8 cellular contexts compared by ENCODE assay signal in genomic region chr2:231199219-231199618, GRCh38. TPM values are rescaled to one million over a fixed set of nuclear protein-coding genes. Genes with fewer than 3 reads are reported as not detected.
DNase-seq lines count a peak whose midpoint lies in the region; ATAC-seq, FAIRE-seq and TF ChIP-seq lines count a peak whose summit lies in the region.

No MANE protein-coding gene starts in this region.

- H3K27me3 ChIP-seq in DND-41 (ENCODE audit: insufficient read depth, low read length, poor library complexity) (no peaks in the 10 kb centered on the region), OCI-LY3 (ENCODE audit: low read depth, low read length) (no peaks in the 10 kb centered on the region; the same call in 1 of the 2 replicates), endothelial cell of umbilical vein (ENCODE audit: control insufficient read depth in 2 of 2, insufficient read depth in 2 of 2, low read length in 2 of 2) (no peaks in the 10 kb centered on the region), osteoblast (ENCODE audit: insufficient read depth, low read length) (no peaks in the 10 kb centered on the region)

- DNase-seq in DND-41: no peak
- DNase-seq in endothelial cell of umbilical vein (ENCODE audit: low read depth, low spot score): no peak
- peak; percentile 90 for DNase-seq in osteoblast (ENCODE audit: insufficient read length, low spot score, missing footprints)
- no peak for DNase-seq in islet precursor cell
- DNase-seq in KBM-7: no peak

- FAIRE-seq in endothelial cell of umbilical vein (lab: Jason Lieb, UNC): no peak

- TF ChIP-seq CTCF in DND-41 (IDR thresholded peaks at IDR 0.05; ENCODE audit: borderline replicate concordance, extremely low read depth, low read length, poor library complexity, severe bottlenecking): no peak
- TF ChIP-seq CTCF in OCI-LY3 (IDR thresholded peaks at IDR 0.05; ENCODE audit: low read depth, low read length): no peak
- no peak for TF ChIP-seq CTCF in endothelial cell of umbilical vein (IDR thresholded peaks at IDR 0.05; ENCODE audit: extremely low read depth in 1 of 2, insufficient read depth in 1 of 2, low read depth in 1 of 2, low read length in 2 of 2)
- no peak for TF ChIP-seq CTCF in osteoblast (IDR thresholded peaks at IDR 0.05; ENCODE audit: extremely low read depth, low read depth, low read length)

- peak overlapping the region; percentile 100 for H2AFZ ChIP-seq in DND-41 (ENCODE audit: low read depth, low read length)
- 0 out of 2 replicates have a peak overlapping the region, but pooled peaks have one; percentile 62 for H2AFZ ChIP-seq in OCI-LY3 (ENCODE audit: low read depth, low read length)
- peak overlapping the region; percentile 92 for H2AFZ ChIP-seq in endothelial cell of umbilical vein (ENCODE audit: low read depth, low read length)
- peak overlapping the region; percentile 96 for H2AFZ ChIP-seq in osteoblast (ENCODE audit: low read length)

- no peaks in the 10 kb centered on the region for H3K9me1 ChIP-seq in endothelial cell of umbilical vein (replicated peaks; ENCODE audit: control insufficient read depth, extremely low read depth, insufficient read depth, low read length)

- BruUV-seq in endothelial cell of umbilical vein (replicated peaks; lab: Mats Ljungman, UMichigan): no TSS peak

- H3K4me3 ChIP-seq in DND-41 (ENCODE audit: low read depth in 1 of 2, low read length in 2 of 2) (peak overlapping the region; percentile 66 to 97; a peak in 3 of 4 replicates), OCI-LY3 (ENCODE audit: low read length) (peak overlapping the region; percentile 98), endothelial cell of umbilical vein (replicated peaks in 1 of 3; ENCODE audit: insufficient read depth in 1 of 3, low read depth in 1 of 3, low read length in 3 of 3) (peak overlapping the region; percentile 60 to 91 (median 81)), osteoblast (ENCODE audit: insufficient read depth, low read length) (peak overlapping the region; percentile 82)

- in situ Hi-C loops in KBM-7 (cut with MboI; ENCODE audit: low pct_unique_long_range_greater_than_20kb, low sequenced_read_pairs): no loop called here

- H4K20me1 ChIP-seq in DND-41 (ENCODE audit: insufficient read depth, low read length): no peaks in the 10 kb centered on the region
- no peaks in the 10 kb centered on the region for H4K20me1 ChIP-seq in OCI-LY3 (ENCODE audit: insufficient read depth, low read length)
- no peaks in the 10 kb centered on the region for H4K20me1 ChIP-seq in endothelial cell of umbilical vein (replicated peaks; ENCODE audit: control insufficient read depth, extremely low read depth, insufficient read depth, low read length)
- peaks cover 11% of the 10 kb centered on the region for H4K20me1 ChIP-seq in osteoblast (ENCODE audit: insufficient read depth, low read length)

- CTCF ChIA-PET in endothelial cell of umbilical vein (lab: Charles Lee): interaction anchor here (3.9 to 11.0 kb wide), 2 partner anchors 88 to 95 kb away, joined by 28 to 226 read pairs; no protein-coding TSS in a partner anchor

- H3K9me3 ChIP-seq in DND-41 (ENCODE audit: insufficient read depth, low read length, severe bottlenecking) (no peaks in the 10 kb centered on the region), OCI-LY3 (ENCODE audit: insufficient read depth, low read length) (no peaks in the 10 kb centered on the region), endothelial cell of umbilical vein (replicated peaks; ENCODE audit: control insufficient read depth, insufficient read depth, low read length) (no peaks in the 10 kb centered on the region), osteoblast (ENCODE audit: low read depth, low read length) (no peaks in the 10 kb centered on the region)

- dilution Hi-C loops in endothelial cell of umbilical vein (cut with MboI; ENCODE audit: extremely low pct_ligation_motif_present, low sequenced_read_pairs): no loop called here

- TF ChIP-seq POLR2A in endothelial cell of umbilical vein (IDR thresholded peaks at IDR 0.05; ENCODE audit: low read depth, low read length): no peak

- POLR2A ChIA-PET in endothelial cell of umbilical vein (lab: Charles Lee): interaction anchor here (0.7 kb wide), 1 partner anchor 25 kb away, joined by 3 read pairs; no protein-coding TSS in a partner anchor

- H3K27ac ChIP-seq in DND-41 (ENCODE audit: low read length): no peak overlapping the region; the same call in 1 of the 2 replicates
- H3K27ac ChIP-seq in OCI-LY3 (ENCODE audit: low read length): no peak overlapping the region
- H3K27ac ChIP-seq in endothelial cell of umbilical vein (ENCODE audit: insufficient read depth, low read depth, low read length): no peak overlapping the region
- H3K27ac ChIP-seq in osteoblast (ENCODE audit: low read depth, low read length): peak overlapping the region; percentile 66

- no peaks in the 10 kb centered on the region; the same call in 1 of the 2 replicates for H3K36me3 ChIP-seq in DND-41 (ENCODE audit: insufficient read depth, low read length)
- H3K36me3 ChIP-seq in OCI-LY3 (replicated peaks; ENCODE audit: low read depth, low read length): no peaks in the 10 kb centered on the region
- no peaks in the 10 kb centered on the region for H3K36me3 ChIP-seq in endothelial cell of umbilical vein (ENCODE audit: control insufficient read depth in 2 of 2, extremely low read depth in 1 of 2, insufficient read depth in 2 of 2, low read length in 2 of 2)
- H3K36me3 ChIP-seq in osteoblast (ENCODE audit: insufficient read depth, low read length): peaks cover 4% of the 10 kb centered on the region

- H3K4me1 ChIP-seq in DND-41 (ENCODE audit: insufficient read depth, low read length) (peaks cover 23% of the 10 kb centered on the region), OCI-LY3 (ENCODE audit: low read length) (peaks cover 7% of the 10 kb centered on the region), endothelial cell of umbilical vein (ENCODE audit: control insufficient read depth, extremely low read depth, insufficient read depth, low read length) (peaks cover 13% of the 10 kb centered on the region), osteoblast (ENCODE audit: insufficient read depth, low read length) (peaks cover 26% of the 10 kb centered on the region)

- intact Hi-C loops in endothelial cell of umbilical vein (cut with micrococcal nuclease): no loop called here

- H3K79me2 ChIP-seq in DND-41 (ENCODE audit: insufficient read depth, low read length): no peaks in the 10 kb centered on the region
- no peaks in the 10 kb centered on the region for H3K79me2 ChIP-seq in OCI-LY3 (ENCODE audit: low read length)
- H3K79me2 ChIP-seq in endothelial cell of umbilical vein (ENCODE audit: control insufficient read depth, insufficient read depth, low read length): no peaks in the 10 kb centered on the region
- H3K79me2 ChIP-seq in osteoblast (ENCODE audit: insufficient read depth, low read length): peaks cover 50% of the 10 kb centered on the region

- ATAC-seq in DND-41 (ENCODE audit: insufficient read depth, low read depth) (no peak), GM18909 (IDR thresholded peaks at IDR 0.05; ENCODE audit: poor library complexity, unreplicated experiment) (no peak), HG02840 (IDR thresholded peaks at IDR 0.05; ENCODE audit: low FRiP score, unreplicated experiment) (no peak)

- H3K4me2 ChIP-seq in DND-41 (ENCODE audit: insufficient read depth, low read length): peak overlapping the region; percentile 93
- H3K4me2 ChIP-seq in OCI-LY3 (ENCODE audit: low read length): peak overlapping the region; percentile 81
- H3K4me2 ChIP-seq in endothelial cell of umbilical vein (ENCODE audit: insufficient read depth, low read length): peak overlapping the region; percentile 68
- peak overlapping the region; percentile 89 for H3K4me2 ChIP-seq in osteoblast (ENCODE audit: insufficient read depth, low read length)

- H3K9ac ChIP-seq in DND-41 (ENCODE audit: low read depth, low read length): peak overlapping the region; percentile 73
- no peak overlapping the region; the same call in 1 of the 2 replicates for H3K9ac ChIP-seq in OCI-LY3 (ENCODE audit: low read length)
- peak overlapping the region; percentile 61 for H3K9ac ChIP-seq in endothelial cell of umbilical vein (replicated peaks; ENCODE audit: extremely low read depth, insufficient read depth, low read length)

TF ChIP-seq in endothelial cell of umbilical vein, 7 proteins besides CTCF, POLR2A, EP300 and RAD21:
- TF ChIP-seq FOS (IDR thresholded peaks at IDR 0.05; ENCODE audit: borderline replicate concordance, insufficient read depth, low read length) (peak; percentile 8), MYC (IDR thresholded peaks at IDR 0.05; ENCODE audit: low read depth, low read length) (no peak)

RNA-seq across cellular contexts. Expression of gene ARMC9, which starts 0.8 kb away (rescaled TPM):
- total RNA-seq in endothelial cell of umbilical vein (19.3 and 24.2 TPM in 2 replicates), osteoblast (221 and 240 TPM in 2 replicates)
- 13.7 and 16.4 TPM in 2 replicates for polyA plus RNA-seq in endothelial cell of umbilical vein
- 17.0 and 19.5 TPM in 2 replicates for polyA plus RNA-seq in endothelial cell of umbilical vein (2011; cell fraction: cytosol; rRNA removed)
- polyA plus RNA-seq in endothelial cell of umbilical vein (2011; cell fraction: nucleus; rRNA removed): 24.7 and 27.7 TPM in 2 replicates
- 19.3 TPM in 2 replicates for polyA plus RNA-seq in endothelial cell of umbilical vein (2012)
- polyA minus RNA-seq in endothelial cell of umbilical vein: 37.6 and 53.8 TPM in 2 replicates
- 6.8 TPM for polyA minus RNA-seq in endothelial cell of umbilical vein (2011; cell fraction: cytosol; rRNA and poly(A)+ RNA removed)
- polyA minus RNA-seq in endothelial cell of umbilical vein (2011; cell fraction: nucleus; rRNA and poly(A)+ RNA removed): 33.1 and 44.2 TPM in 2 replicates
